In the genomic region with DNA sequence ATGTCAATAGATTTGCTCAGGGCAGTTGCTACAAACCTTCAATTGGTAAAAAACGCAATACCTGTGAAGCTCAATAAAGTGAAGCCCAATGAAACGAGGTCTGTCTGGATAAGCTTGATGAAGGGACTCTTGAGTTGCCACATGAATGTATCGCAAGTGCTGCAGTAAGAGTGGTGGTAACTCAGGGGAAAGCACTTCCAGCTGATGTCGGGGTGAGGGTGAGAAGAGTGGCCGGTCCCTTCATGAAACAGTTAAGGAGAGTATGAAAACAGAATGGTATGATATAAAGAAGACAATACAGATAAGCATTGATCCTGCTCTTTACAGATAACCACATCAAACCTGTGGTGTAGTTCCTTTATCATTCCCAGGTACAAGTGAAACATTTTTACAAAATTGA, we compare ENCODE assay signal across 1 cellular context.
TF ChIP-seq lines count a peak whose summit lies in the region.

No MANE protein-coding gene starts in this region.

TF ChIP-seq in HepG2, 621 proteins besides CTCF, POLR2A, EP300 and RAD21:
- TF ChIP-seq, protein P1, sequence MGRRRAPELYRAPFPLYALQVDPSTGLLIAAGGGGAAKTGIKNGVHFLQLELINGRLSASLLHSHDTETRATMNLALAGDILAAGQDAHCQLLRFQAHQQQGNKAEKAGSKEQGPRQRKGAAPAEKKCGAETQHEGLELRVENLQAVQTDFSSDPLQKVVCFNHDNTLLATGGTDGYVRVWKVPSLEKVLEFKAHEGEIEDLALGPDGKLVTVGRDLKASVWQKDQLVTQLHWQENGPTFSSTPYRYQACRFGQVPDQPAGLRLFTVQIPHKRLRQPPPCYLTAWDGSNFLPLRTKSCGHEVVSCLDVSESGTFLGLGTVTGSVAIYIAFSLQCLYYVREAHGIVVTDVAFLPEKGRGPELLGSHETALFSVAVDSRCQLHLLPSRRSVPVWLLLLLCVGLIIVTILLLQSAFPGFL (CRISPR knock-in tag; IDR thresholded peaks at IDR 0.05) = no peak
- TF ChIP-seq, protein P2, sequence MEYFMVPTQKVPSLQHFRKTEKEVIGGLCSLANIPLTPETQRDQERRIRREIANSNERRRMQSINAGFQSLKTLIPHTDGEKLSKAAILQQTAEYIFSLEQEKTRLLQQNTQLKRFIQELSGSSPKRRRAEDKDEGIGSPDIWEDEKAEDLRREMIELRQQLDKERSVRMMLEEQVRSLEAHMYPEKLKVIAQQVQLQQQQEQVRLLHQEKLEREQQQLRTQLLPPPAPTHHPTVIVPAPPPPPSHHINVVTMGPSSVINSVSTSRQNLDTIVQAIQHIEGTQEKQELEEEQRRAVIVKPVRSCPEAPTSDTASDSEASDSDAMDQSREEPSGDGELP (IDR thresholded peaks at IDR 0.05; ENCODE audit: borderline replicate concordance, low read depth) = no peak
- TF ChIP-seq MXI1 (IDR thresholded peaks at IDR 0.05; ENCODE audit: borderline replicate concordance, low read depth, low read length) (no peak), ARNT (IDR thresholded peaks at IDR 0.05) (no peak), MEF2D (CRISPR knock-in tag; IDR thresholded peaks at IDR 0.05) (no peak), CCAR2 (optimal IDR thresholded peaks at IDR 0.05; ENCODE audit: low read depth, low read length) (no peak), NONO (IDR thresholded peaks at IDR 0.05) (no peak), NONO (CRISPR knock-in tag; conservative IDR thresholded peaks at IDR 0.05) (no peak), ZEB1 (IDR thresholded peaks at IDR 0.05; ENCODE audit: insufficient replicate concordance, low read depth) (no peak)
- TF ChIP-seq, protein P3, sequence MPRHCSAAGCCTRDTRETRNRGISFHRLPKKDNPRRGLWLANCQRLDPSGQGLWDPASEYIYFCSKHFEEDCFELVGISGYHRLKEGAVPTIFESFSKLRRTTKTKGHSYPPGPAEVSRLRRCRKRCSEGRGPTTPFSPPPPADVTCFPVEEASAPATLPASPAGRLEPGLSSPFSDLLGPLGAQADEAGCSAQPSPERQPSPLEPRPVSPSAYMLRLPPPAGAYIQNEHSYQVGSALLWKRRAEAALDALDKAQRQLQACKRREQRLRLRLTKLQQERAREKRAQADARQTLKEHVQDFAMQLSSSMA (CRISPR knock-in tag; IDR thresholded peaks at IDR 0.05) = no peak
- TF ChIP-seq, protein P4, sequence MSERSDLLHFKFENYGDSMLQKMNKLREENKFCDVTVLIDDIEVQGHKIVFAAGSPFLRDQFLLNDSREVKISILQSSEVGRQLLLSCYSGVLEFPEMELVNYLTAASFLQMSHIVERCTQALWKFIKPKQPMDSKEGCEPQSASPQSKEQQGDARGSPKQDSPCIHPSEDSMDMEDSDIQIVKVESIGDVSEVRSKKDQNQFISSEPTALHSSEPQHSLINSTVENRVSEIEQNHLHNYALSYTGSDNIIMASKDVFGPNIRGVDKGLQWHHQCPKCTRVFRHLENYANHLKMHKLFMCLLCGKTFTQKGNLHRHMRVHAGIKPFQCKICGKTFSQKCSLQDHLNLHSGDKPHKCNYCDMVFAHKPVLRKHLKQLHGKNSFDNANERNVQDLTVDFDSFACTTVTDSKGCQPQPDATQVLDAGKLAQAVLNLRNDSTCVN (CRISPR knock-in tag; IDR thresholded peaks at IDR 0.05; ENCODE audit: borderline replicate concordance) = no peak
